In genomic region chr5:77906806-77907205, GRCh38 we compare ENCODE assay signal across 26 cellular contexts.
DNase-seq lines count a peak whose midpoint lies in the region; ATAC-seq, FAIRE-seq and TF ChIP-seq lines count a peak whose summit lies in the region.
"Had no signal": no experiment of that assay in that cellular context is flagged by ENCODE, and none has a peak within 500 bp of the region (broad histone marks: within the 10 kb centered on the region; RNA-seq: fewer than 3 reads in every experiment).

No MANE protein-coding gene starts in this region.

- H4K91ac ChIP-seq in IMR-90 (ENCODE audit: insufficient read depth, low read depth, low read length), result no peak overlapping the region

- no CpG with 5 or more reads among the region's 8 CpGs for WGBS in IMR-90 (ENCODE audit: extremely low coverage in 2 of 2, insufficient read length in 1 of 2), 2 experiments
- WGBS in K562 (ENCODE audit: insufficient coverage, low coverage, missing lambda C conversion rate), result 7% methylated on average over 8 of the region's 8 CpGs
- WGBS in hepatocyte (ENCODE audit: low lambda C conversion rate, missing lambda C conversion rate), result 89% methylated on average over 8 of the region's 8 CpGs

- H3K4me2 ChIP-seq in IMR-90 (ENCODE audit: low read depth, low read length) (no peak overlapping the region), K562 (ENCODE audit: insufficient read depth, low read length) (no peak overlapping the region), hepatocyte (no peak overlapping the region)
- H3K4me2 ChIP-seq: A549, smooth muscle cell had no signal

- H3K4me1 ChIP-seq in IMR-90 (ENCODE audit: control insufficient read depth, insufficient read depth, low read length), result no peaks in the 10 kb centered on the region
- H3K4me1 ChIP-seq in K562 (replicated peaks in 1 of 2; ENCODE audit: control insufficient read depth in 2 of 2, insufficient read depth in 2 of 2, low read length in 2 of 2), result no peaks in the 10 kb centered on the region; a peak in 2 of 5 replicates
- no peaks in the 10 kb centered on the region for H3K4me1 ChIP-seq in hepatocyte (ENCODE audit: insufficient read depth)
- H3K4me1 ChIP-seq: A549, colonic mucosa, upper lobe of right lung had no signal

- H3K9me1 ChIP-seq in IMR-90 (ENCODE audit: insufficient read depth, low read length) (no peaks in the 10 kb centered on the region), K562 (ENCODE audit: control insufficient read depth, insufficient read depth, low read length) (no peaks in the 10 kb centered on the region)

- no peak overlapping the region for H2BK120ac ChIP-seq in IMR-90 (ENCODE audit: low read depth, low read length)

- CTCF ChIA-PET in IMR-90 (lab: Yijun Ruan, JAX) (no interaction called here), K562 (lab: Yijun Ruan, JAX; ENCODE audit: low intra/inter-chr PET ratio) (no interaction called here)

- H3K23ac ChIP-seq in IMR-90 (ENCODE audit: low read depth, low read length), result peak overlapping the region; percentile 14; the same call in 1 of the 2 replicates

- H3K9me3 ChIP-seq in IMR-90 (ENCODE audit: control insufficient read depth, insufficient read depth, low read length), result no peaks in the 10 kb centered on the region
- H3K9me3 ChIP-seq in K562 (replicated peaks; ENCODE audit: control insufficient read depth, insufficient read depth, low read depth, low read length), result no peaks in the 10 kb centered on the region
- no peaks in the 10 kb centered on the region for H3K9me3 ChIP-seq in hepatocyte (ENCODE audit: low read depth)
- H3K9me3 ChIP-seq: A549, colonic mucosa, upper lobe of right lung had no signal

- intact Hi-C loops in IMR-90 (cut with micrococcal nuclease), result no loop called here
- intact Hi-C loops in K562 (cut with micrococcal nuclease), result loop anchor here (5.0 kb wide), 1 partner anchor 40 kb away; no protein-coding TSS in a partner anchor

- DNase-seq in AG08396 (ENCODE audit: low spot score) (peak; percentile 9), IMR-90 (peak; percentile 92), K562 (ENCODE audit: extremely low read depth in 1 of 4, low spot score in 3 of 4) (peak in 2 of 4 experiments; percentile 18 to 24), hepatocyte (ENCODE audit: low spot score) (peak; percentile 12), inferior parietal cortex (ENCODE audit: extremely low spot score) (no peak)
- no peak for DNase-seq in activated CD8-positive, alpha-beta memory T cell treated with anti-CD3 and anti-CD28 coated beads, Interleukin-2, amount 50 U/mL, for 4 hours
- DNase-seq: activated B cell treated with CpG ODN at 0.5 μM for 24 hours; activated CD4-positive, alpha-beta memory T cell treated with anti-CD3 and anti-CD28 coated beads, Interleukin-2, amount 10 ng/mL, durations not matched to agents 7 days and 5 days; activated naive CD4-positive, alpha-beta T cell treated with anti-CD3 and anti-CD28 coated beads for 36 hours; activated T-cell treated with anti-CD3 and anti-CD28 coated beads, Interleukin-2, amount 50 U/mL, for 24 hours; anterior cingulate cortex; colonic mucosa; DMS 273 treated with DMSO at 0.1 percent for 48 hours; GF-D8; NCI-H1417 treated with DMSO at 0.1 percent for 48 hours; NCI-H774; stimulated activated CD4-positive, alpha-beta T cell treated with anti-CD3 and anti-CD28 coated beads, Interleukin-4, amount 100 ng/mL, for 1 hour; upper lobe of right lung had no signal

- H2BK20ac ChIP-seq in IMR-90 (ENCODE audit: low read depth, low read length), result no peak overlapping the region

- peak overlapping the region; percentile 68 for H2AK9ac ChIP-seq in IMR-90 (replicated peaks; ENCODE audit: low read depth, low read length, poor library complexity)

- no peaks in the 10 kb centered on the region for H3K36me3 ChIP-seq in IMR-90 (ENCODE audit: control insufficient read depth, insufficient read depth, low read length)
- H3K36me3 ChIP-seq in K562 (ENCODE audit: control insufficient read depth, insufficient read depth, low read length), result no peaks in the 10 kb centered on the region
- no peaks in the 10 kb centered on the region for H3K36me3 ChIP-seq in hepatocyte (replicated peaks; ENCODE audit: insufficient read depth, low read depth)
- H3K36me3 ChIP-seq: colonic mucosa, upper lobe of right lung had no signal

- TF ChIP-seq CTCF in IMR-90 (conservative IDR thresholded peaks at IDR 0.05; ENCODE audit: low read depth, low read length), result no peak
- no peak for TF ChIP-seq CTCF in K562 (IDR thresholded peaks at IDR 0.05 in 2 of 3, conservative IDR thresholded peaks at IDR 0.05 in 1 of 3; ENCODE audit: insufficient read depth in 2 of 3, low read depth in 1 of 3, low read length in 3 of 3)
- TF ChIP-seq CTCF in hepatocyte (IDR thresholded peaks at IDR 0.05; ENCODE audit: poor library complexity), result no peak

- H3K9ac ChIP-seq in IMR-90 (ENCODE audit: low read depth, low read length) (no peak overlapping the region), K562 (ENCODE audit: insufficient read depth in 1 of 2, low read depth in 2 of 2, low read length in 2 of 2) (no peak overlapping the region)

- in situ Hi-C loops in IMR-90 (cut with MboI; ENCODE audit: low sequenced_read_pairs) (no loop called here), K562 (cut with MboI) (no loop called here)

- TF ChIP-seq POLR2A in IMR-90 (IDR thresholded peaks at IDR 0.05; ENCODE audit: low read depth, low read length) (no peak), K562 (conservative IDR thresholded peaks at IDR 0.05) (no peak)

- peak; percentile 37; the same call in 1 of the 2 replicates for ATAC-seq in IMR-90 (ENCODE audit: low read depth)
- ATAC-seq in K562, result peak; percentile 58; the same call in 2 of the 3 replicates
- ATAC-seq in GM21381 (IDR thresholded peaks at IDR 0.05; ENCODE audit: unreplicated experiment), result no peak
- no peak for ATAC-seq in GM19455 (IDR thresholded peaks at IDR 0.05; ENCODE audit: unreplicated experiment)
- ATAC-seq: A549, left lobe of liver, Panc1, upper lobe of right lung had no signal

- peaks cover 3% of the 10 kb centered on the region; the same call in 1 of the 2 replicates for H3K27me3 ChIP-seq in IMR-90 (ENCODE audit: control insufficient read depth, insufficient read depth, low read length)
- H3K27me3 ChIP-seq in K562 (ENCODE audit: control insufficient read depth in 2 of 2, insufficient read depth in 2 of 2, low read length in 2 of 2), result peaks cover 10 to 13% of the 10 kb centered on the region in 2 experiments; a peak in 4 of 5 replicates
- H3K27me3 ChIP-seq in hepatocyte, result peaks cover 6% of the 10 kb centered on the region
- H3K27me3 ChIP-seq: colonic mucosa had no signal

- H2AFZ ChIP-seq in IMR-90 (replicated peaks; ENCODE audit: low read length, poor library complexity) (peak overlapping the region; percentile 71), K562 (ENCODE audit: low read depth, low read length) (peak overlapping the region; percentile 55; the same call in 1 of the 2 replicates), hepatocyte (no peak overlapping the region)

- no peaks in the 10 kb centered on the region for H3K9me2 ChIP-seq in hepatocyte (replicated peaks; ENCODE audit: insufficient read depth)

- H3K27ac ChIP-seq in IMR-90 (ENCODE audit: insufficient read depth, low read length), result no peak overlapping the region
- H3K27ac ChIP-seq in K562 (ENCODE audit: extremely low read depth, low read depth, low read length), result no peak overlapping the region
- H3K27ac ChIP-seq in hepatocyte, result no peak overlapping the region
- H3K27ac ChIP-seq: A549, colonic mucosa, SK-N-MC, upper lobe of right lung had no signal

- H2BK15ac ChIP-seq in IMR-90 (ENCODE audit: low read depth, low read length), result no peak overlapping the region

- no peak overlapping the region for H4K8ac ChIP-seq in IMR-90 (ENCODE audit: low read depth in 2 of 2, low read length in 2 of 2)

- H3K79me1 ChIP-seq in IMR-90 (ENCODE audit: low read depth in 1 of 2, low read length in 2 of 2), result no peaks in the 10 kb centered on the region

- no peak overlapping the region for H4K5ac ChIP-seq in IMR-90 (ENCODE audit: low read depth, low read length)

- H4K20me1 ChIP-seq in IMR-90 (ENCODE audit: insufficient read depth, low read length) (no peaks in the 10 kb centered on the region), K562 (replicated peaks; ENCODE audit: control insufficient read depth, insufficient read depth, low read length) (no peaks in the 10 kb centered on the region), hepatocyte (ENCODE audit: insufficient read depth, poor library complexity, severe bottlenecking) (no peaks in the 10 kb centered on the region)

- peak overlapping the region; percentile 48; the same call in 1 of the 2 replicates for H3K14ac ChIP-seq in IMR-90 (replicated peaks; ENCODE audit: low read depth, low read length)

- dilution Hi-C loops in IMR-90 (cut with HindIII; ENCODE audit: low sequenced_read_pairs, unreplicated experiment), result no loop called here

- H3K4ac ChIP-seq in IMR-90 (ENCODE audit: low read depth, low read length), result no peak overlapping the region

- H2BK5ac ChIP-seq in IMR-90 (ENCODE audit: low read depth, low read length, poor library complexity, severe bottlenecking), result no peak overlapping the region

- TF ChIP-seq RAD21 in IMR-90 (IDR thresholded peaks at IDR 0.05; ENCODE audit: low read length) (no peak), K562 (CRISPR knock-in tag; conservative IDR thresholded peaks at IDR 0.05 in 1 of 2, IDR thresholded peaks at IDR 0.05 in 1 of 2) (no peak)

- H3K4me3 ChIP-seq in IMR-90 (ENCODE audit: insufficient read depth, low read depth, low read length) (no peak overlapping the region), K562 (no peak overlapping the region), hepatocyte (no peak overlapping the region)
- H3K4me3 ChIP-seq: A549, colonic mucosa, SK-N-MC, smooth muscle cell, upper lobe of right lung had no signal

- no peak overlapping the region for H2AK5ac ChIP-seq in IMR-90 (ENCODE audit: low read depth, low read length)

- FAIRE-seq in K562 (lab: Jason Lieb, UNC), result no peak
- FAIRE-seq: A549, GM12891 had no signal

- POLR2A ChIA-PET in IMR-90 (lab: Charles Lee; ENCODE audit: unreplicated experiment) (no interaction called here), K562 (lab: Yijun Ruan, JAX) (interaction anchor here (0.7 to 1.3 kb wide), 3 partner anchors 18 to 178 kb away, joined by 3 read pairs; no protein-coding TSS in a partner anchor)

- no peak overlapping the region for H3K18ac ChIP-seq in IMR-90 (ENCODE audit: low read depth, low read length)

- H3K79me2 ChIP-seq in K562 (ENCODE audit: control insufficient read depth, insufficient read depth, low read length) (no peaks in the 10 kb centered on the region), hepatocyte (no peaks in the 10 kb centered on the region)

- no peak overlapping the region for H3K56ac ChIP-seq in IMR-90 (ENCODE audit: extremely low read depth, insufficient read depth, low read length)

- no TSS peak for BruUV-seq in IMR-90 (replicated peaks; lab: Mats Ljungman, UMichigan)
- no TSS peak for BruUV-seq in K562 (replicated peaks; lab: Mats Ljungman, UMichigan)

- TF ChIP-seq EP300 in K562 (IDR thresholded peaks at IDR 0.05; ENCODE audit: low read length), result no peak

TF ChIP-seq in IMR-90, 13 proteins besides CTCF, POLR2A, EP300 and RAD21 (continues in another document):
- TF ChIP-seq MAFK (IDR thresholded peaks at IDR 0.05; ENCODE audit: low read depth, low read length), result no peak

TF ChIP-seq in K562, 482 proteins besides CTCF, POLR2A, EP300 and RAD21 (continues in another document):
- TF ChIP-seq POLR2G (IDR thresholded peaks at IDR 0.05; ENCODE audit: low read depth, low read length), result no peak
- no peak for TF ChIP-seq ADNP (tag; IDR thresholded peaks at IDR 0.05)
- TF ChIP-seq DACH1 (IDR thresholded peaks at IDR 0.05; ENCODE audit: partially characterized antibody), result no peak

Comparison
In these comparisons a context has a peak if more than half of its experiments do, and no peak if none do; other contexts are left out.
1. DNase-seq: peak in AG08396 (single experiment), IMR-90 (single experiment) and hepatocyte (single experiment); none in inferior parietal cortex (single experiment) and activated CD8-positive, alpha-beta memory T cell treated with anti-CD3 and anti-CD28 coated beads, Interleukin-2, amount 50 U/mL, for 4 hours (single experiment).
2. ATAC-seq: peak in IMR-90 (single experiment) and K562 (single experiment); none in GM21381 (single experiment) and GM19455 (single experiment).